ENCODE assay signal across 8 cellular contexts in the genomic region with DNA sequence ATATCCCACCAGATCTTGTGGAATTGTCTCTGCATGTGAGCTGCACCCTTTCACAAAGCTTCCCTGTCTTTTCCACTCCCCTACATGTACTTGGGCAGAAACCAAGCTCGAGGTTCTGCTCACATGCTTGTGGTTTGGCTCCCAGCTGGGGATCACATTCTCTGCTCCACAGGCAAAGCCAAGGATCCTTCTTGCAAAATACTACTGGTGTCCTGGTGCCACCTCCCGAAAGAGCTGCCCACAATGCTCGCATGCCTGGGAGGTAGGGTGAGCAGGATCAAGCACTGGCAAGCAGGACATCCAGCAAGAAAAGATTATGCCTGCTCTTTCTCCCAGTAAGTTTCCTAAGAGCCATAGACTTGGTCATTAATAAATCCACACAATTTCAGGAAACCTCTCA. TPM values are rescaled to one million over a fixed set of nuclear protein-coding genes. Genes with fewer than 3 reads are reported as not detected.
DNase-seq lines count a peak whose midpoint lies in the region; ATAC-seq and TF ChIP-seq lines count a peak whose summit lies in the region.

No MANE protein-coding gene starts in this region.

- H3K4me3 Mint-ChIP-seq in HFFc6: no peak overlapping the region

- no peaks in the 10 kb centered on the region for H3K36me3 Mint-ChIP-seq in HFFc6 (ENCODE audit: low read depth)

- H3K9me3 Mint-ChIP-seq in HFFc6: peaks cover 20% of the 10 kb centered on the region

- no peaks in the 10 kb centered on the region for H3K4me1 Mint-ChIP-seq in HFFc6 (ENCODE audit: low read depth)

- ATAC-seq in esophagus mucosa: peak; percentile 63
- ATAC-seq in HG03095 (IDR thresholded peaks at IDR 0.05; ENCODE audit: unreplicated experiment): no peak

- H3K4me3 ChIP-seq in AG09309 (ENCODE audit: control insufficient read depth, low read depth, low read length): no peak overlapping the region

- no peaks in the 10 kb centered on the region; the same call in 1 of the 2 replicates for H3K27me3 Mint-ChIP-seq in HFFc6 (ENCODE audit: insufficient read depth)

- no peak overlapping the region for H3K27ac Mint-ChIP-seq in HFFc6

- no peak for TF ChIP-seq CTCF in AG09309 (IDR thresholded peaks at IDR 0.05; ENCODE audit: control insufficient read depth, insufficient read depth, low read depth, low read length, missing control alignments)
- TF ChIP-seq CTCF in HFFc6 (IDR thresholded peaks at IDR 0.05): no peak

- peak; percentile 82 for DNase-seq in AG09309 (ENCODE audit: low read depth)
- DNase-seq in NCI-H2107 treated with DMSO at 0.1 percent for 48 hours (lab: John Stamatoyannopoulos, UW; ENCODE audit: unreplicated experiment): peak; percentile 27
- peak; percentile 37 for DNase-seq in midbrain (lab: John Stamatoyannopoulos, UW)
- no peak for DNase-seq in HFFc6
- no peak for DNase-seq in OCI-M1 (lab: John Stamatoyannopoulos, UW)
- DNase-seq in DMS153 (lab: John Stamatoyannopoulos, UW): no peak

RNA-seq across cellular contexts. Expression of a gene that starts 45.1 kb away (rescaled TPM):
- 0.60 TPM for total RNA-seq in esophagus mucosa
- total RNA-seq in HFFc6 (2021; fragmentation: NEBNext Ultra II Directional; extraction: Animal tissue kit (Norgen Biotek cat#: 25700)): not detected

Comparison
In these comparisons a context has a peak if more than half of its experiments do, and no peak if none do; other contexts are left out.
1. DNase-seq: peak in AG09309 (single experiment), NCI-H2107 treated with DMSO at 0.1 percent for 48 hours (single experiment) and midbrain (single experiment); none in HFFc6 (single experiment), OCI-M1 (single experiment) and DMS153 (single experiment).